In genomic region chr11:13276852-13277718, GRCh38 we compare ENCODE assay signal across 8 cellular contexts. TPM values are rescaled to one million over a fixed set of nuclear protein-coding genes. Genes with fewer than 3 reads are reported as not detected.
DNase-seq lines count a peak whose midpoint lies in the region; ATAC-seq and TF ChIP-seq lines count a peak whose summit lies in the region.

No MANE protein-coding gene starts in this region.

- intact Hi-C loops in OCI-LY7 (cut with micrococcal nuclease; ENCODE audit: unreplicated experiment): no loop called here

- H3K9ac ChIP-seq in HUES6 (ENCODE audit: low read length) (peak overlapping the region; percentile 62), mucosa of rectum (ENCODE audit: low read depth in 1 of 2, low read length in 2 of 2) (peak overlapping the region; percentile 78 to 79)

- no peaks in the 10 kb centered on the region for H4K20me1 ChIP-seq in OCI-LY7 (ENCODE audit: insufficient read depth, low read length)

- H3K4me1 Mint-ChIP-seq in activated T-cell treated with anti-CD3 and anti-CD28 coated beads, Interleukin-2, amount 50 U/mL, for 24 hours (ENCODE audit: low read depth): peaks cover 50% of the 10 kb centered on the region

- no TSS peak for BruUV-seq in OCI-LY7 (replicated peaks; lab: Mats Ljungman, UMichigan)

- peaks cover 9% of the 10 kb centered on the region for H3K27me3 Mint-ChIP-seq in activated T-cell treated with anti-CD3 and anti-CD28 coated beads, Interleukin-2, amount 50 U/mL, for 24 hours

- ATAC-seq in GM21447 (IDR thresholded peaks at IDR 0.05; ENCODE audit: unreplicated experiment): peak; percentile 85

- CTCF ChIA-PET in OCI-LY7 (lab: Charles Lee; ENCODE audit: unreplicated experiment): no interaction called here

- H3K9me3 ChIP-seq in HUES6 (ENCODE audit: control insufficient read depth, insufficient read depth, low read depth, low read length) (no peaks in the 10 kb centered on the region), OCI-LY7 (ENCODE audit: low read length) (no peaks in the 10 kb centered on the region), esophagus (ENCODE audit: control insufficient read depth in 2 of 2, insufficient read depth in 1 of 2, low read depth in 1 of 2, low read length in 1 of 2) (no peaks in the 10 kb centered on the region), mucosa of rectum (ENCODE audit: control insufficient read depth in 2 of 2, low read length in 2 of 2) (no peaks in the 10 kb centered on the region)

- peaks cover 8% of the 10 kb centered on the region; the same call in 1 of the 2 replicates for H3K4me1 ChIP-seq in HUES6 (ENCODE audit: control insufficient read depth, insufficient read depth, low read length)
- H3K4me1 ChIP-seq in OCI-LY7 (ENCODE audit: insufficient read depth, low read length, poor library complexity, severe bottlenecking): no peaks in the 10 kb centered on the region
- peaks cover 0 to 8% of the 10 kb centered on the region in 2 donors for H3K4me1 ChIP-seq in esophagus (ENCODE audit: control insufficient read depth in 2 of 2, insufficient read depth in 2 of 2, low read length in 1 of 2)
- peaks cover 10 to 13% of the 10 kb centered on the region in 2 donors for H3K4me1 ChIP-seq in mucosa of rectum (ENCODE audit: control insufficient read depth in 2 of 2, insufficient read depth in 2 of 2, low read length in 2 of 2)

- in situ Hi-C loops in Caki2 (cut with HindIII; ENCODE audit: low pct_unique_long_range_greater_than_20kb, low sequenced_read_pairs): no loop called here

- POLR2A ChIA-PET in OCI-LY7 (lab: Charles Lee): no interaction called here

- H3K79me2 ChIP-seq in OCI-LY7 (ENCODE audit: insufficient read depth, low read depth, low read length): no peaks in the 10 kb centered on the region

- no peaks in the 10 kb centered on the region for H3K9me3 Mint-ChIP-seq in activated T-cell treated with anti-CD3 and anti-CD28 coated beads, Interleukin-2, amount 50 U/mL, for 24 hours

- no peak overlapping the region for H2AFZ ChIP-seq in OCI-LY7 (ENCODE audit: low read length)

- no peak overlapping the region for H3K27ac ChIP-seq in HUES6 (ENCODE audit: low read depth, low read length)
- H3K27ac ChIP-seq in OCI-LY7 (ENCODE audit: low read depth, low read length, poor library complexity, severe bottlenecking): no peak overlapping the region
- peak overlapping the region; percentile 86 to 93 for H3K27ac ChIP-seq in esophagus (ENCODE audit: low read depth in 2 of 2, low read length in 1 of 2)
- peak overlapping the region; percentile 79 to 86 for H3K27ac ChIP-seq in mucosa of rectum (ENCODE audit: low read depth in 2 of 2, low read length in 2 of 2)

- WGBS in esophagus, 2 donors: 0 to 1% methylated on average over 49 to 65 of the region's 65 CpGs

- H3K4me3 ChIP-seq in HUES6 (ENCODE audit: low read depth, low read length) (peak overlapping the region; percentile 81), OCI-LY7 (ENCODE audit: low read depth, low read length, poor library complexity, severe bottlenecking) (no peak overlapping the region), esophagus (ENCODE audit: low read depth in 1 of 2, low read length in 2 of 2) (peak overlapping the region; percentile 76 to 77), mucosa of rectum (ENCODE audit: low read length in 2 of 2) (peak overlapping the region; percentile 90 to 98)

- H3K36me3 ChIP-seq in HUES6 (ENCODE audit: control insufficient read depth, insufficient read depth, low read length) (no peaks in the 10 kb centered on the region), OCI-LY7 (ENCODE audit: insufficient read depth, low read length) (no peaks in the 10 kb centered on the region), esophagus (ENCODE audit: control insufficient read depth in 2 of 2, insufficient read depth in 2 of 2, low read length in 1 of 2) (peaks cover 0 to 3% of the 10 kb centered on the region in 2 donors), mucosa of rectum (ENCODE audit: control insufficient read depth in 2 of 2, insufficient read depth in 2 of 2, low read length in 2 of 2) (no peaks in the 10 kb centered on the region)

- DNase-seq in Caki2 (ENCODE audit: low read depth) (peak; percentile 98), OCI-LY7 (ENCODE audit: low spot score) (no peak)
- peak; percentile 97 for DNase-seq in activated T-cell treated with anti-CD3 and anti-CD28 coated beads, Interleukin-2, amount 50 U/mL, for 24 hours
- peak; percentile 86 to 92 for DNase-seq in stimulated activated CD8-positive, alpha-beta memory T cell treated with anti-CD3 and anti-CD28 coated beads, Interleukin-4, amount 100 ng/mL, for 4 hours (ENCODE audit: low read depth in 2 of 2, low spot score in 1 of 2)

- H3K4me2 ChIP-seq in OCI-LY7 (ENCODE audit: low read length): peak overlapping the region; percentile 17; the same call in 1 of the 2 replicates

- H3K27me3 ChIP-seq in HUES6 (ENCODE audit: control insufficient read depth, insufficient read depth, low read length) (peaks cover 90% of the 10 kb centered on the region), esophagus (ENCODE audit: control insufficient read depth in 1 of 2, insufficient read depth in 2 of 2, low read length in 2 of 2) (no peaks in the 10 kb centered on the region), mucosa of rectum (ENCODE audit: control insufficient read depth in 2 of 2, insufficient read depth in 2 of 2, low read length in 2 of 2) (peaks cover 7 to 8% of the 10 kb centered on the region in 2 donors)

- H3K27ac Mint-ChIP-seq in activated T-cell treated with anti-CD3 and anti-CD28 coated beads, Interleukin-2, amount 50 U/mL, for 24 hours: peak overlapping the region; percentile 93

- no peak for TF ChIP-seq CTCF in OCI-LY7 (conservative IDR thresholded peaks at IDR 0.05; ENCODE audit: low read length)

- H3K36me3 Mint-ChIP-seq in activated T-cell treated with anti-CD3 and anti-CD28 coated beads, Interleukin-2, amount 50 U/mL, for 24 hours (ENCODE audit: low read depth): peaks cover 8% of the 10 kb centered on the region

- peak overlapping the region; percentile 95 for H3K4me3 Mint-ChIP-seq in activated T-cell treated with anti-CD3 and anti-CD28 coated beads, Interleukin-2, amount 50 U/mL, for 24 hours

- H3K9me2 ChIP-seq in OCI-LY7 (ENCODE audit: insufficient read depth, low read length): no peaks in the 10 kb centered on the region

RNA-seq across cellular contexts. Expression of gene BMAL1, which starts 0.5 kb away (rescaled TPM):
- total RNA-seq in Caki2 (2014; rRNA removed; shearing (Covaris generic); ENCODE audit: low replicate concordance): 7.1 and 11.3 TPM in 2 replicates
- not detected in 2 replicates for total RNA-seq in OCI-LY7 (2014; rRNA removed; shearing (Covaris generic))
- not detected in 2 replicates for total RNA-seq in OCI-LY7 (2022)
- polyA plus RNA-seq in esophagus: 1 to 10 TPM; 9.1 to 9.2 TPM

Comparison
In these comparisons a context has a peak if more than half of its experiments do, and no peak if none do; other contexts are left out.
1. H3K27ac ChIP-seq: peak in esophagus (2 of 2) and mucosa of rectum (2 of 2); none in HUES6 (single experiment) and OCI-LY7 (single experiment).